ENCODE assay signal across 9 cellular contexts in the genomic region with DNA sequence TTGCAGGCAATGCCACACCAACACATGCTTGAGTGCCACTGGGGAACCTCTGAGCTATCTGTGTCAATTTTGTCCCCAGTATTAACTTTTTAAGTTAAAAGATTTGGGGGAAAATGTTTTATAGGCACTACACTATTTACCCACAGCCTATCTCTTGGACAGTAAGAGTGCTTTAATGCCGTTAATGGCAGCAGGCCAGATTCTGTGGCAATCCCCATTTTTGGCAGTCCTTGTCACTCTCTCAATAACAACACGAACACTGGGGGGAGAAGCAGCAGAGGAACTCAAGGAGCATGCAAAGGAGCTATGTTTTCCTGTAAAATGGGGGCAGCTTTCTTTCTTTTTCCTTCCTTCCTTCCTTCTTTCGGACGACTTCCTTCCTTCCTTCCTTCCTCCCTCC.
DNase-seq lines count a peak whose midpoint lies in the region; ATAC-seq lines count a peak whose summit lies in the region.
"Had no signal": no experiment of that assay in that cellular context is flagged by ENCODE, and none has a peak within 500 bp of the region (broad histone marks: within the 10 kb centered on the region; RNA-seq: fewer than 3 reads in every experiment).

No MANE protein-coding gene starts in this region.

- H3K4me3 Mint-ChIP-seq in T-helper 17 cell = no peak overlapping the region
- no peak overlapping the region for H3K4me3 Mint-ChIP-seq in activated CD4-positive, alpha-beta memory T cell treated with anti-CD3 and anti-CD28 coated beads, Interleukin-2, amount 10 ng/mL, durations not matched to agents 7 days and 5 days

- DNase-seq in COR-L47 (lab: John Stamatoyannopoulos, UW) (peak; percentile 46), NCI-H2029 (lab: John Stamatoyannopoulos, UW) (peak; percentile 57), dedifferentiated amniotic fluid mesenchymal stem cell (ENCODE audit: extremely low spot score) (peak; percentile 78), posterior vena cava (ENCODE audit: low spot score) (peak; percentile 90), T-helper 17 cell (no peak)
- no peak for DNase-seq in activated CD4-positive, alpha-beta memory T cell treated with anti-CD3 and anti-CD28 coated beads, Interleukin-2, amount 10 ng/mL, durations not matched to agents 7 days and 5 days
- DNase-seq: NCI-H1436 treated with DMSO at 0.1 percent for 48 hours had no signal

- H3K9me3 ChIP-seq in T-helper 17 cell (ENCODE audit: control insufficient read depth, low read length, poor library complexity, severe bottlenecking) = no peaks in the 10 kb centered on the region

- H3K27me3 Mint-ChIP-seq in T-helper 17 cell = peaks cover 15% of the 10 kb centered on the region
- H3K27me3 Mint-ChIP-seq in activated CD4-positive, alpha-beta memory T cell treated with anti-CD3 and anti-CD28 coated beads, Interleukin-2, amount 10 ng/mL, durations not matched to agents 7 days and 5 days = peaks cover 6% of the 10 kb centered on the region

- intact Hi-C loops in posterior vena cava (cut with DNase I) = no loop called here

- no peaks in the 10 kb centered on the region for H3K9me3 Mint-ChIP-seq in activated CD4-positive, alpha-beta memory T cell treated with anti-CD3 and anti-CD28 coated beads, Interleukin-2, amount 10 ng/mL, durations not matched to agents 7 days and 5 days

- CTCF ChIA-PET in activated CD4-positive, alpha-beta memory T cell treated with anti-CD3 and anti-CD28 coated beads, Interleukin-2, amount 10 ng/mL, durations not matched to agents 7 days and 5 days (lab: Charles Lee) = interaction anchor here (1.4 to 2.8 kb wide), 3 partner anchors 13 to 45 kb away, joined by 3 to 9 read pairs (median 4); no protein-coding TSS in a partner anchor

- POLR2A ChIA-PET in activated CD4-positive, alpha-beta memory T cell treated with anti-CD3 and anti-CD28 coated beads, Interleukin-2, amount 10 ng/mL, durations not matched to agents 7 days and 5 days (lab: Charles Lee) = no interaction called here

- ATAC-seq in GM21390 (IDR thresholded peaks at IDR 0.05; ENCODE audit: unreplicated experiment) (no peak), T-helper 17 cell (no peak), GM21515 (IDR thresholded peaks at IDR 0.05; ENCODE audit: unreplicated experiment) (no peak)

- peaks cover 6% of the 10 kb centered on the region for H3K4me1 Mint-ChIP-seq in T-helper 17 cell
- H3K4me1 Mint-ChIP-seq in activated CD4-positive, alpha-beta memory T cell treated with anti-CD3 and anti-CD28 coated beads, Interleukin-2, amount 10 ng/mL, durations not matched to agents 7 days and 5 days = peaks cover 14% of the 10 kb centered on the region

- no peaks in the 10 kb centered on the region for H3K36me3 Mint-ChIP-seq in T-helper 17 cell (ENCODE audit: low read depth)
- H3K36me3 Mint-ChIP-seq in activated CD4-positive, alpha-beta memory T cell treated with anti-CD3 and anti-CD28 coated beads, Interleukin-2, amount 10 ng/mL, durations not matched to agents 7 days and 5 days (ENCODE audit: low read depth) = no peaks in the 10 kb centered on the region

- H3K27ac Mint-ChIP-seq in T-helper 17 cell = no peak overlapping the region
- no peak overlapping the region for H3K27ac Mint-ChIP-seq in activated CD4-positive, alpha-beta memory T cell treated with anti-CD3 and anti-CD28 coated beads, Interleukin-2, amount 10 ng/mL, durations not matched to agents 7 days and 5 days

Comparison
In these comparisons a context has a peak if more than half of its experiments do, and no peak if none do; other contexts are left out.
1. DNase-seq: peak in COR-L47 (single experiment), NCI-H2029 (single experiment), dedifferentiated amniotic fluid mesenchymal stem cell (single experiment) and posterior vena cava (single experiment); none in T-helper 17 cell (0 of 3) and activated CD4-positive, alpha-beta memory T cell treated with anti-CD3 and anti-CD28 coated beads, Interleukin-2, amount 10 ng/mL, durations not matched to agents 7 days and 5 days (single experiment).